In the genomic region with DNA sequence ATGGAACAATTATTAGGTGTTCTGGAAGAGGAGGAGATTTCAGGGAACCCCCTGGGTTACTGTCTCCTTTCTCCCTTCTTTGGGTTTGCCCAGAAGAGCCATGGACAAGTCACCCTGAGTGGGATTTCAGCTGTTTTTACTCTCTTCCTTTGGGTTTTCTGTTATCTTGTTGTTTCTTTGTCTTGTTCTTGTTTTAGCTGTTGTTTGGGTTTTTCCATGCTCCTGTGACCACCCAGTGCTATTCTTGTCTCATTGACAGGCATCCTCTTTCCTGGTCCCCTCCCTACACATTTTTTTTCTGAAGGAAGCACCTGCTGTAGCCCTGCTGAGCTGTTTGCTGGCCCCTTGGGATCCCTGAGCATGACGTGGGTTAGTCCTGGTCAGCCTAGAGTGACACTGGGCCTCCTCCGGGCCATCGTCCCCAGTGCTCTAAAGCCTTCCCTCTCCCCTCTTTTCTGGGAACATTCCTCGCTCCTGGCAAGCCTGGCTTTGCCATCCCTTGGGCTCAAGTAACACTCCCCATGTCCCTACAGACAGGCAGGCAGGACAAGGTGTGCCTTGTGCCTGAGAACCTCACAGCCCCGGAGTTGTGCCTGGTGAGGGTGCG, we compare ENCODE assay signal across 8 cellular contexts. TPM values are rescaled to one million over a fixed set of nuclear protein-coding genes. Genes with fewer than 3 reads are reported as not detected.
A peak's percentile ranks its signal among the peaks of the same experiment; 100 is the strongest.
DNase-seq lines count a peak whose midpoint lies in the region; ATAC-seq and TF ChIP-seq lines count a peak whose summit lies in the region.

No MANE protein-coding gene starts in this region.

- TF ChIP-seq CTCF in GM12865 (IDR thresholded peaks at IDR 0.05; ENCODE audit: insufficient read depth, low read depth, low read length, missing control alignments) = no peak

- ATAC-seq in GM21367 (IDR thresholded peaks at IDR 0.05; ENCODE audit: unreplicated experiment) (peak; percentile 50), HG03378 (IDR thresholded peaks at IDR 0.05; ENCODE audit: unreplicated experiment) (peak; percentile 60), left cardiac atrium (peak; percentile 45 to 63)
- no peak for ATAC-seq in activated CD4-positive, CD25-positive, alpha-beta regulatory T cell treated with anti-CD3 and anti-CD28 coated beads, Interleukin-2, amount 50 U/mL, for 24 hours

- peak; percentile 63 for DNase-seq in GM12865 (ENCODE audit: low read depth)
- no peak for DNase-seq in left cardiac atrium
- DNase-seq in middle frontal gyrus (ENCODE audit: extremely low spot score, low spot score) = no peak
- DNase-seq in NCI-H1105 treated with DMSO at 0.1 percent for 48 hours (lab: John Stamatoyannopoulos, UW) = no peak
- no peak for DNase-seq in MV-4-11 (lab: John Stamatoyannopoulos, UW)

- H3K4me3 ChIP-seq in GM12865 (ENCODE audit: low read depth, low read length) = peak overlapping the region; percentile 35

- intact Hi-C loops in left cardiac atrium (cut with DNase I) = no loop called here

RNA-seq across cellular contexts. Expression of a gene that starts 3.5 kb away (rescaled TPM):
- total RNA-seq in left cardiac atrium = under 1 TPM in 1 of 2 donors, not detected in 1; 0.05 TPM

Comparison
In these comparisons a context has a peak if more than half of its experiments do, and no peak if none do; other contexts are left out.
1. ATAC-seq: peak in GM21367 (single experiment), HG03378 (single experiment) and left cardiac atrium (2 of 2); none in activated CD4-positive, CD25-positive, alpha-beta regulatory T cell treated with anti-CD3 and anti-CD28 coated beads, Interleukin-2, amount 50 U/mL, for 24 hours (0 of 2).